Comparison of ENCODE assay signal across 14 cellular contexts in the genomic region with DNA sequence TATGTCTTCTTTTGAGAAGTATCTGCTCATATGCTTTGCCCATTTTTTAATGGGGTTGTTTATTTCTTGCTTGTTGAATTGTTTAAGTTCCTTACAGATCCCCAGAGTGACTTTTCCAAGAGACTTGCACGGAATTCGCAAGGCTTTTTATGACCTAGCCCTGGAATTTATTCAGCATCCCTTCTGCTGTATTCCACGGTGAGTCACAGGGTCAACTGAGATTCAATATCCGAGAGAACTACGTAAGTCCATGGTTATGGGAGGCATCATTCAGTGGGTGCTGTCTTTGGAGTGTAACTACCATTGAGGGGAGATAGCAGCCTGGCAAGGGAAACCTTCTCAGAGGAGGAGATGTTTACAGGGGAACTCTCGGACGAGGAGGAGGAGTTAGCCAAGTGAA. TPM values are rescaled to one million over a fixed set of nuclear protein-coding genes. Genes with fewer than 3 reads are reported as not detected.
A peak's percentile ranks its signal among the peaks of the same experiment; 100 is the strongest.
DNase-seq lines count a peak whose midpoint lies in the region; ATAC-seq, FAIRE-seq and TF ChIP-seq lines count a peak whose summit lies in the region.
"Had no signal": no experiment of that assay in that cellular context is flagged by ENCODE, and none has a peak within 500 bp of the region (broad histone marks: within the 10 kb centered on the region; RNA-seq: fewer than 3 reads in every experiment).

No MANE protein-coding gene starts in this region.

- H3K79me2 ChIP-seq in ACC112 (ENCODE audit: control insufficient read depth, insufficient read depth, low read length, unreplicated experiment) = no peaks in the 10 kb centered on the region
- H3K79me2 ChIP-seq in astrocyte (ENCODE audit: insufficient read depth, low read length) = no peaks in the 10 kb centered on the region

- H3K9me3 ChIP-seq in astrocyte (ENCODE audit: insufficient read depth, low read depth, low read length) = no peaks in the 10 kb centered on the region
- H3K9me3 ChIP-seq: BLaER1, suprapubic skin had no signal

- no peak overlapping the region for H3K4me3 ChIP-seq in ACC112 (ENCODE audit: low read depth, low read length)
- H3K4me3 ChIP-seq in astrocyte (ENCODE audit: insufficient read depth, low read depth, low read length) = no peak overlapping the region
- H3K4me3 ChIP-seq: BLaER1, neural progenitor cell, suprapubic skin had no signal

- H3K9ac ChIP-seq in astrocyte (ENCODE audit: low read length) = peak overlapping the region; percentile 74
- H3K9ac ChIP-seq: BLaER1, neural progenitor cell had no signal

- H2AFZ ChIP-seq in ACC112 (ENCODE audit: low read length, unreplicated experiment) = no peak overlapping the region
- no peak overlapping the region for H2AFZ ChIP-seq in astrocyte (ENCODE audit: low read depth, low read length)
- H2AFZ ChIP-seq: neural progenitor cell had no signal

- no peaks in the 10 kb centered on the region for H3K27me3 Mint-ChIP-seq in astrocyte (ENCODE audit: low read depth, unreplicated experiment)
- H3K27me3 Mint-ChIP-seq: IgD-negative memory B cell had no signal

- H3K36me3 Mint-ChIP-seq in astrocyte (ENCODE audit: low read depth, unreplicated experiment) = peaks cover 19% of the 10 kb centered on the region
- H3K36me3 Mint-ChIP-seq: neural progenitor cell had no signal

- peak overlapping the region; percentile 99 for H3K27ac ChIP-seq in ACC112 (ENCODE audit: low read depth, low read length)
- peak overlapping the region; percentile 95 for H3K27ac ChIP-seq in astrocyte (ENCODE audit: low read depth, low read length)
- H3K27ac ChIP-seq: BLaER1, neural progenitor cell, suprapubic skin, WERI-Rb-1 had no signal

- H3K27ac Mint-ChIP-seq in astrocyte (ENCODE audit: unreplicated experiment) = peak overlapping the region; percentile 97
- H3K27ac Mint-ChIP-seq: IgD-negative memory B cell, neural progenitor cell had no signal

- peaks cover 49% of the 10 kb centered on the region for H3K4me1 ChIP-seq in ACC112 (ENCODE audit: control insufficient read depth, insufficient read depth, low read length, unreplicated experiment)
- peaks cover 42% of the 10 kb centered on the region for H3K4me1 ChIP-seq in astrocyte (ENCODE audit: insufficient read depth, low read length)
- H3K4me1 ChIP-seq: neural progenitor cell had no signal

- H4K20me1 ChIP-seq in astrocyte (ENCODE audit: insufficient read depth, low read length) = no peaks in the 10 kb centered on the region
- H4K20me1 ChIP-seq: BLaER1 had no signal

- no peak for TF ChIP-seq CTCF in astrocyte (IDR thresholded peaks at IDR 0.05; ENCODE audit: insufficient read depth, low read depth, low read length)

- DNase-seq in HS-27A (ENCODE audit: low read depth) (peak; percentile 99), astrocyte (ENCODE audit: low read depth) (peak; percentile 99), iris pigment epithelial cell (ENCODE audit: low read depth) (peak; percentile 100), GM19238 (ENCODE audit: insufficient read length, low spot score) (no peak), NCI-H2081 treated with DMSO at 0.1 percent for 48 hours (lab: John Stamatoyannopoulos, UW) (no peak)
- DNase-seq: activated effector memory CD4-positive, alpha-beta T cell treated with anti-CD3 and anti-CD28 coated beads, Interleukin-2, amount 50 U/mL, for 16 hours; WERI-Rb-1 had no signal

- H3K9me3 Mint-ChIP-seq in astrocyte (ENCODE audit: unreplicated experiment) = peaks cover 9% of the 10 kb centered on the region
- H3K9me3 Mint-ChIP-seq: IgD-negative memory B cell, neural progenitor cell had no signal

- no peak for ATAC-seq in GM21786 (IDR thresholded peaks at IDR 0.05; ENCODE audit: unreplicated experiment)
- ATAC-seq in GM18909 (IDR thresholded peaks at IDR 0.05; ENCODE audit: poor library complexity, unreplicated experiment) = no peak

- H3K27me3 ChIP-seq in ACC112 (ENCODE audit: insufficient read depth, low read length) (no peaks in the 10 kb centered on the region), astrocyte (ENCODE audit: insufficient read depth, low read length) (no peaks in the 10 kb centered on the region)
- H3K27me3 ChIP-seq: BLaER1, neural progenitor cell, suprapubic skin had no signal

- H3K4me3 Mint-ChIP-seq in astrocyte (ENCODE audit: unreplicated experiment) = no peak overlapping the region
- H3K4me3 Mint-ChIP-seq: IgD-negative memory B cell, neural progenitor cell had no signal

- peak; percentile 93 for FAIRE-seq in astrocyte (lab: Jason Lieb, UNC)

- H3K4me2 ChIP-seq in astrocyte (ENCODE audit: low read length) = peak overlapping the region; percentile 75
- H3K4me2 ChIP-seq: BLaER1, neural progenitor cell had no signal

- H3K36me3 ChIP-seq in ACC112 (ENCODE audit: insufficient read depth, low read length) (no peaks in the 10 kb centered on the region), astrocyte (ENCODE audit: insufficient read depth, low read length) (no peaks in the 10 kb centered on the region)
- H3K36me3 ChIP-seq: BLaER1, neural progenitor cell, suprapubic skin, WERI-Rb-1 had no signal

- peaks cover 32% of the 10 kb centered on the region for H3K4me1 Mint-ChIP-seq in astrocyte (ENCODE audit: low read depth, unreplicated experiment)
- H3K4me1 Mint-ChIP-seq: IgD-negative memory B cell had no signal

RNA-seq across cellular contexts. Expression of gene GPRC5A, which starts 20.9 kb away (rescaled TPM):
- 4.2 and 12.5 TPM in 2 replicates for total RNA-seq in astrocyte

RNA-seq across cellular contexts. Expression of gene DDX47, which starts 57.3 kb away (rescaled TPM):
- total RNA-seq in astrocyte = 54.6 and 62.1 TPM in 2 replicates

Comparison
In these comparisons a context has a peak if more than half of its experiments do, and no peak if none do; other contexts are left out.
1. DNase-seq: peak in HS-27A (single experiment), astrocyte (single experiment) and iris pigment epithelial cell (single experiment); none in GM19238 (single experiment) and NCI-H2081 treated with DMSO at 0.1 percent for 48 hours (single experiment).